ENCODE assay signal across 8 cellular contexts in the genomic region with DNA sequence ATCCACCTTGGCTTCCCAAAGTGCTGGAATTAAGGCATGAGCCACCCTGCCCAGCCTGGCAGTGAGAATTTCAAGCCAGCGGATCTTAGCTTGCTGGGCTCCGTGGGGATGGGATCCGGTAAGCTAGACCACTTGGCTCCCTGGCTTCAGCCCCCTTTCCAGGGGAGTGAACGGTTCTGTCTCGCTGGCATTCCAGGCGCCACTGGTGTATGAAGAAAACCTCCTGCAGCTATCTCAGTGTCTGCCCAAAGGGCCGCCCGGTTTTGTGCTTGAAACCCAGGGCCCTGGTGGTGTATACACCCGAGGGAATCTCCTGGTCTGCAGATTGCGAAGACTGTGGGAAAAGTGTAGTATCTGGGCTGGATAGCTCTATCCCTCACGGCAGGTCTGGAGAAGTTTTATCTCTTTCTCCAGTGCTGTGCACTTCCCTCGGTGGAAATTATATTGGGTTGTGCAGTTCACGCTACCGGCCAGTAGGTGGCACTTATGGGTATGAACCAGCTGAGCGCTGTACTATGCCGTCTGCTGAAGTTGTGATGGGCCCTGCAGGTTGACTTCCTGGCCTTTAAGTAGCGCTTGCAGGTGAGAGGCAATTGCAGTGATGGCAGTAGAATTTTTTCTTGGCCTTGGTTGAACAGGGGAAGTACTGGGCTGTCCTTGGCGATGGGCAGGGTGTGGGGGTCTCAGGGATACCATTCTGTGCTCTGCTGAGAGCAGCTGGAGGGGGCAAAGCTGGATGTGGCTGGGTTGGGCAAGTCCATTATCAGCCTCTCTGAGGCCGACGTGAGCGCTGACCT.
DNase-seq lines count a peak whose midpoint lies in the region; ATAC-seq and TF ChIP-seq lines count a peak whose summit lies in the region.

No MANE protein-coding gene starts in this region.

- ATAC-seq in GM18861 (IDR thresholded peaks at IDR 0.05; ENCODE audit: unreplicated experiment) (peak; percentile 97), HG02970 (IDR thresholded peaks at IDR 0.05; ENCODE audit: low FRiP score, unreplicated experiment) (peak; percentile 92)

- H3K36me3 Mint-ChIP-seq in progenitor cell of endocrine pancreas (ENCODE audit: insufficient read depth), result no peaks in the 10 kb centered on the region

- H3K36me3 ChIP-seq in BJ (ENCODE audit: control insufficient read depth, insufficient read depth, low read length), result no peaks in the 10 kb centered on the region

- no peak overlapping the region for H3K27ac Mint-ChIP-seq in progenitor cell of endocrine pancreas

- no peak overlapping the region for H3K4me3 ChIP-seq in BJ (ENCODE audit: low read depth, low read length)

- CTCF ChIA-PET in BJ (lab: Yijun Ruan, JAX), result interaction anchor here (1.0 to 1.8 kb wide), 12 partner anchors 9 to 1489 kb away, joined by 3 to 15 read pairs (median 4); no protein-coding TSS in a partner anchor

- H3K27me3 Mint-ChIP-seq in progenitor cell of endocrine pancreas, result no peaks in the 10 kb centered on the region

- peaks cover 3% of the 10 kb centered on the region for H3K9me3 Mint-ChIP-seq in progenitor cell of endocrine pancreas (ENCODE audit: low read depth)

- POLR2A ChIA-PET in BJ (lab: Charles Lee), result no interaction called here

- no peaks in the 10 kb centered on the region for H3K4me1 Mint-ChIP-seq in progenitor cell of endocrine pancreas (ENCODE audit: low read depth)

- DNase-seq in BJ (ENCODE audit: low read depth) (no peak), NCI-H2029 treated with DMSO at 0.1 percent for 48 hours (lab: John Stamatoyannopoulos, UW) (peak; percentile 10), germinal center (ENCODE audit: low spot score) (peak; percentile 62), progenitor cell of endocrine pancreas (ENCODE audit: low spot score, unreplicated experiment) (no peak), OCI-M2 (lab: John Stamatoyannopoulos, UW; ENCODE audit: unreplicated experiment) (no peak)
- peak; percentile 32 for DNase-seq in activated T-cell treated with anti-CD3 and anti-CD28 coated beads, Interleukin-2, amount 50 U/mL, for 1 hour

- no peaks in the 10 kb centered on the region for H3K27me3 ChIP-seq in BJ (ENCODE audit: control insufficient read depth, insufficient read depth, low read length)

- H3K4me3 Mint-ChIP-seq in progenitor cell of endocrine pancreas (ENCODE audit: low read depth), result no peak overlapping the region

- peak; percentile 81 for TF ChIP-seq CTCF in BJ (IDR thresholded peaks at IDR 0.05; ENCODE audit: insufficient read depth, low read depth, low read length)
- TF ChIP-seq CTCF in progenitor cell of endocrine pancreas (IDR thresholded peaks at IDR 0.05; ENCODE audit: unreplicated experiment), result peak; percentile 68

Comparison
In these comparisons a context has a peak if more than half of its experiments do, and no peak if none do; other contexts are left out.
1. DNase-seq: peak in NCI-H2029 treated with DMSO at 0.1 percent for 48 hours (single experiment), activated T-cell treated with anti-CD3 and anti-CD28 coated beads, Interleukin-2, amount 50 U/mL, for 1 hour (single experiment) and germinal center (single experiment); none in BJ (single experiment), progenitor cell of endocrine pancreas (single experiment) and OCI-M2 (single experiment).